ENCODE assay signal across 15 cellular contexts in genomic region chr15:63079938-63080626, GRCh38. TPM values are rescaled to one million over a fixed set of nuclear protein-coding genes. Genes with fewer than 3 reads are reported as not detected.
DNase-seq lines count a peak whose midpoint lies in the region; ATAC-seq and TF ChIP-seq lines count a peak whose summit lies in the region.
"Had no signal": no experiment of that assay in that cellular context is flagged by ENCODE, and none has a peak within 500 bp of the region (broad histone marks: within the 10 kb centered on the region; RNA-seq: fewer than 3 reads in every experiment).

No MANE protein-coding gene starts in this region.

- no peaks in the 10 kb centered on the region for H3K36me3 Mint-ChIP-seq in nephron progenitor cell (ENCODE audit: low read depth)
- H3K36me3 Mint-ChIP-seq: immature natural killer cell had no signal

- POLR2A ChIA-PET in PC-3 (lab: Charles Lee; ENCODE audit: unreplicated experiment), result no interaction called here

- no peak overlapping the region for H3K9ac ChIP-seq in PC-3 (ENCODE audit: low read length)

- intact Hi-C loops in PC-3 (cut with micrococcal nuclease), result no loop called here

- H3K4me2 ChIP-seq in PC-3 (ENCODE audit: low read length), result no peak overlapping the region

- H3K79me2 ChIP-seq in PC-3 (ENCODE audit: low read length), result no peaks in the 10 kb centered on the region

- H3K4me3 ChIP-seq in PC-3 (ENCODE audit: low read length) (no peak overlapping the region), BE2C (ENCODE audit: low read depth, low read length) (no peak overlapping the region)

- no peaks in the 10 kb centered on the region for H3F3A ChIP-seq in PC-3 (ENCODE audit: low read length, unreplicated experiment)

- CTCF ChIA-PET in PC-3 (lab: Charles Lee), result interaction anchor here (1.0 kb wide), 1 partner anchor 32 kb away, joined by 3 read pairs; no protein-coding TSS in a partner anchor

- TF ChIP-seq CTCF in PC-3 (conservative IDR thresholded peaks at IDR 0.05; ENCODE audit: low read depth, low read length) (no peak), foreskin keratinocyte (conservative IDR thresholded peaks at IDR 0.05) (no peak), nephron progenitor cell (IDR thresholded peaks at IDR 0.05) (no peak), BE2C (IDR thresholded peaks at IDR 0.05; ENCODE audit: low read depth, low read length) (no peak)

- H4K20me1 ChIP-seq in PC-3 (ENCODE audit: low read length), result no peaks in the 10 kb centered on the region

- no peak overlapping the region for H3K27ac ChIP-seq in PC-3 (ENCODE audit: low read length)
- no peak overlapping the region for H3K27ac ChIP-seq in foreskin keratinocyte

- H3K9me3 ChIP-seq in PC-3 (ENCODE audit: low read length), result no peaks in the 10 kb centered on the region
- no peaks in the 10 kb centered on the region for H3K9me3 ChIP-seq in BE2C

- H3K36me3 ChIP-seq in PC-3 (ENCODE audit: low read depth, low read length) (no peaks in the 10 kb centered on the region), BE2C (no peaks in the 10 kb centered on the region)

- BruUV-seq in PC-3 (replicated peaks; lab: Mats Ljungman, UMichigan), result no TSS peak

- peaks cover 12% of the 10 kb centered on the region for H3K4me1 ChIP-seq in PC-3 (ENCODE audit: insufficient read depth, low read length)
- H3K4me1 ChIP-seq in foreskin keratinocyte, result peaks cover 10% of the 10 kb centered on the region
- H3K4me1 ChIP-seq in BE2C, result peaks cover 7% of the 10 kb centered on the region

- peak overlapping the region; percentile 72 for H3K27ac Mint-ChIP-seq in nephron progenitor cell
- H3K27ac Mint-ChIP-seq: immature natural killer cell; T-helper 2 cell treated with Interferon-gamma antibody and Interleukin-4, amounts not matched to agents 5 μg/mL and 100 μg/mL, for 36 hours had no signal

- H3K27me3 ChIP-seq in PC-3 (ENCODE audit: low read length) (no peaks in the 10 kb centered on the region), foreskin keratinocyte (no peaks in the 10 kb centered on the region), BE2C (no peaks in the 10 kb centered on the region)

- ATAC-seq in PC-3, result peak; percentile 83
- ATAC-seq in foreskin keratinocyte, result peak; percentile 63
- ATAC-seq in HG03045 (IDR thresholded peaks at IDR 0.05; ENCODE audit: unreplicated experiment), result no peak

- no peaks in the 10 kb centered on the region for H3K9me2 ChIP-seq in PC-3 (replicated peaks; ENCODE audit: low read length)

- H3K4me3 Mint-ChIP-seq in nephron progenitor cell, result no peak overlapping the region
- H3K4me3 Mint-ChIP-seq: central memory CD8-positive, alpha-beta T cell; immature natural killer cell; neural crest cell; T-helper 2 cell treated with Interferon-gamma antibody and Interleukin-4, amounts not matched to agents 5 μg/mL and 100 μg/mL, for 36 hours had no signal

- peaks cover 82% of the 10 kb centered on the region for H3K4me1 Mint-ChIP-seq in nephron progenitor cell

- H2AFZ ChIP-seq in PC-3 (ENCODE audit: low read length), result no peak overlapping the region

- H3K27me3 Mint-ChIP-seq in nephron progenitor cell (ENCODE audit: low read depth, poor library complexity), result no peaks in the 10 kb centered on the region

- H3K9me3 Mint-ChIP-seq in nephron progenitor cell, result no peaks in the 10 kb centered on the region
- H3K9me3 Mint-ChIP-seq: central memory CD8-positive, alpha-beta T cell; immature natural killer cell; neural crest cell; T-helper 2 cell treated with Interferon-gamma antibody and Interleukin-4, amounts not matched to agents 5 μg/mL and 100 μg/mL, for 36 hours had no signal

- peak; percentile 66 for DNase-seq in EL
- peak; percentile 64 for DNase-seq in PC-3
- DNase-seq in foreskin keratinocyte, result peak in 1 of 2 donors; percentile 44
- DNase-seq in nephron progenitor cell, result no peak
- no peak for DNase-seq in BE2C
- no peak for DNase-seq in GDM1 (lab: John Stamatoyannopoulos, UW)
- no peak for DNase-seq in activated CD4-positive, alpha-beta T cell treated with anti-CD3 and anti-CD28 coated beads, Interleukin-2, amount 50 U/mL, for 1 hour
- DNase-seq: activated CD4-positive, alpha-beta T cell treated with anti-CD3 and anti-CD28 coated beads, Interleukin-2, amount 50 U/mL, for 48 hours; activated gamma-delta T cell treated with Interleukin-2 at 50 U/mL for 16 hours; immature natural killer cell; NCI-H2227 treated with DMSO at 0.1 percent for 48 hours had no signal

RNA-seq across cellular contexts. Expression of gene TPM1, which starts 37.5 kb away (rescaled TPM):
- total RNA-seq in PC-3 (2014; rRNA removed) (127 and 156 TPM in 2 replicates), foreskin keratinocyte (152 and 167 TPM in 2 replicates)
- 116 and 124 TPM in 2 replicates for polyA plus RNA-seq in foreskin keratinocyte
- polyA plus RNA-seq in BE2C (2012; ENCODE audit: insufficient read depth, insufficient read length, low read depth), result 148 TPM

RNA-seq across cellular contexts. Expression of gene LACTB, which starts 41.6 kb away (rescaled TPM):
- 9.2 and 11.2 TPM in 2 replicates for total RNA-seq in PC-3 (2014; rRNA removed)
- total RNA-seq in foreskin keratinocyte, result 15.0 and 15.8 TPM in 2 replicates
- polyA plus RNA-seq in foreskin keratinocyte, result 10.8 and 11.0 TPM in 2 replicates
- polyA plus RNA-seq in BE2C (2012; ENCODE audit: insufficient read depth, insufficient read length, low read depth), result 6.9 TPM

Comparison
In these comparisons a context has a peak if more than half of its experiments do, and no peak if none do; other contexts are left out.
1. DNase-seq: peak in EL (single experiment) and PC-3 (single experiment); none in nephron progenitor cell (single experiment), BE2C (single experiment), GDM1 (single experiment) and activated CD4-positive, alpha-beta T cell treated with anti-CD3 and anti-CD28 coated beads, Interleukin-2, amount 50 U/mL, for 1 hour (single experiment).